In the genomic region with DNA sequence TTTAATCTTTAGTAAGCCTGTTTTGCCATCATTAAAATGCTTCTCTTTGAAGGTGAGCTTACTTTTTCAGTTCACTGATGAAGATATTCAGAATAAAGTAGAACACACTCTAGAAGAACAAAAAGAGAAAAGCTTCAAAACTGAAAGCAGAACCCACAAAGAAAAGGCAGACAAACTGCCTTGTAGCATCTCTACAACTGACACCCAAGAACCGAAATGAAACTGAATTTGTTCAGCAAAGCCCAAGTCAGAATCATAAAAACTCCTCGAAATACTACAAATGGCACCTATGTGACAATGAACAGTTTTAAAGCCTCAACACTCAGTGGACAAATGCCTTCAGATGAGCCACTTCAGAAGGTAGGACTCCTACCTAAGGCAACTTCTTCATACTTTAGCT, we compare ENCODE assay signal across 1 cellular context.
TF ChIP-seq lines count a peak whose summit lies in the region.

No MANE protein-coding gene starts in this region.

TF ChIP-seq in IMR-90, 13 proteins besides CTCF, POLR2A, EP300 and RAD21 (continued from another document):
- TF ChIP-seq CEBPB (IDR thresholded peaks at IDR 0.05; ENCODE audit: low read depth, low read length) (no peak), CHD1 (IDR thresholded peaks at IDR 0.05; ENCODE audit: low read depth, low read length) (no peak), MAZ (IDR thresholded peaks at IDR 0.05; ENCODE audit: borderline replicate concordance, low read depth, low read length) (no peak)
